Comparison of ENCODE assay signal across 15 cellular contexts in the genomic region with DNA sequence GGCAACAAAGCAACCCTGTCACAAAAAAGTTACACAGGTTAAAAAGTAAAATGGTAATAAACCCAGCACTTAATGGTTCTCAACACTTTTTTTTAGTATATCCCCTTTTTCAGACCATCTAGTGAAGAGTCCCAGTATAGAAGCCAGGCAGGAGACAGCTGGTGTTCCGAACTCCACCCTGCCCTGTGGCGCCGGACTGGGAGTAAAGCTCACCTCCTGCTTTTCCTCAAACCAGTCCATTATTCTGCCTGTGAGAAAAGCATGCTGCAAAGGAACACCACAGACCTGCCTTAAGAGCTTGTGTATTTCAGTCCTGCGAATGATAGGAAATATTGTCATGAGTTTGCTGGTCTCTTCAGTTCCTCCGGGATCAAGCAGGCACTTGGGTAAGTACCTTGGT.
"Had no signal": no experiment of that assay in that cellular context is flagged by ENCODE, and none has a peak within 500 bp of the region (broad histone marks: within the 10 kb centered on the region; RNA-seq: fewer than 3 reads in every experiment).

No MANE protein-coding gene starts in this region.

- H3K36me3 ChIP-seq: ovary had no signal

- H3K4me1 ChIP-seq: body of pancreas, tibial artery, vagina had no signal

- DNase-seq: activated CD4-positive, alpha-beta T cell treated with anti-CD3 and anti-CD28 coated beads, Interleukin-2, amount 50 U/mL, for 48 hours; activated CD4-positive, CD25-positive, alpha-beta regulatory T cell; activated CD8-positive, alpha-beta memory T cell treated with anti-CD3 and anti-CD28 coated beads, Interleukin-2, amount 10 ng/mL, durations not matched to agents 7 days and 5 days; activated naive CD4-positive, alpha-beta T cell treated with Interleukin-2 at 50 U/mL for 16 hours; activated T-cell treated with anti-CD3 and anti-CD28 coated beads, Interleukin-2, amount 50 U/mL, for 72 hours; amniotic stem cell; body of pancreas; hypothalamus; kidney glomerular epithelial cell; ovary; stimulated activated CD4-positive, alpha-beta T cell treated with anti-CD3 and anti-CD28 coated beads, Interleukin-4, amount 100 ng/mL, for 1 hour; tibial artery had no signal

- H3K9me3 Mint-ChIP-seq: activated T-cell treated with anti-CD3 and anti-CD28 coated beads, Interleukin-2, amount 50 U/mL, for 72 hours; dendritic cell treated with granulocyte-macrophage colony-stimulating factor and Interleukin-4, amounts not matched to agents 40 ng/mL and 50 ng/mL, for 4 days; T-helper 1 cell treated with Interleukin-12 subunit alpha and Interleukin-12 subunit beta and Interleukin-4 antibody, amounts not matched to agents 30 μg/mL and 1 μg/mL, for 36 hours had no signal

- H3K27me3 Mint-ChIP-seq: activated CD8-positive, alpha-beta memory T cell treated with anti-CD3 and anti-CD28 coated beads, Interleukin-2, amount 10 ng/mL, durations not matched to agents 7 days and 5 days; dendritic cell treated with granulocyte-macrophage colony-stimulating factor and Interleukin-4, amounts not matched to agents 40 ng/mL and 50 ng/mL, for 4 days had no signal

- H3K4me3 Mint-ChIP-seq: activated CD8-positive, alpha-beta memory T cell treated with anti-CD3 and anti-CD28 coated beads, Interleukin-2, amount 10 ng/mL, durations not matched to agents 7 days and 5 days; activated T-cell treated with anti-CD3 and anti-CD28 coated beads, Interleukin-2, amount 50 U/mL, for 72 hours; dendritic cell treated with granulocyte-macrophage colony-stimulating factor and Interleukin-4, amounts not matched to agents 40 ng/mL and 50 ng/mL, for 4 days; T-helper 1 cell treated with Interleukin-12 subunit alpha and Interleukin-12 subunit beta and Interleukin-4 antibody, amounts not matched to agents 30 μg/mL and 1 μg/mL, for 36 hours had no signal

- H3K27me3 ChIP-seq: body of pancreas, ovary, tibial artery, vagina had no signal

- H3K4me1 Mint-ChIP-seq: activated CD8-positive, alpha-beta memory T cell treated with anti-CD3 and anti-CD28 coated beads, Interleukin-2, amount 10 ng/mL, durations not matched to agents 7 days and 5 days had no signal

- H3K27ac ChIP-seq: body of pancreas, ovary, tibial artery, vagina had no signal

- H3K4me3 ChIP-seq: body of pancreas, ovary, tibial artery, vagina had no signal

- H3K27ac Mint-ChIP-seq: activated CD8-positive, alpha-beta memory T cell treated with anti-CD3 and anti-CD28 coated beads, Interleukin-2, amount 10 ng/mL, durations not matched to agents 7 days and 5 days; dendritic cell treated with granulocyte-macrophage colony-stimulating factor and Interleukin-4, amounts not matched to agents 40 ng/mL and 50 ng/mL, for 4 days; T-helper 1 cell treated with Interleukin-12 subunit alpha and Interleukin-12 subunit beta and Interleukin-4 antibody, amounts not matched to agents 30 μg/mL and 1 μg/mL, for 36 hours had no signal

- H3K9me3 ChIP-seq: body of pancreas, ovary, tibial artery, vagina had no signal
